Comparison of ENCODE assay signal across 14 cellular contexts in the genomic region with DNA sequence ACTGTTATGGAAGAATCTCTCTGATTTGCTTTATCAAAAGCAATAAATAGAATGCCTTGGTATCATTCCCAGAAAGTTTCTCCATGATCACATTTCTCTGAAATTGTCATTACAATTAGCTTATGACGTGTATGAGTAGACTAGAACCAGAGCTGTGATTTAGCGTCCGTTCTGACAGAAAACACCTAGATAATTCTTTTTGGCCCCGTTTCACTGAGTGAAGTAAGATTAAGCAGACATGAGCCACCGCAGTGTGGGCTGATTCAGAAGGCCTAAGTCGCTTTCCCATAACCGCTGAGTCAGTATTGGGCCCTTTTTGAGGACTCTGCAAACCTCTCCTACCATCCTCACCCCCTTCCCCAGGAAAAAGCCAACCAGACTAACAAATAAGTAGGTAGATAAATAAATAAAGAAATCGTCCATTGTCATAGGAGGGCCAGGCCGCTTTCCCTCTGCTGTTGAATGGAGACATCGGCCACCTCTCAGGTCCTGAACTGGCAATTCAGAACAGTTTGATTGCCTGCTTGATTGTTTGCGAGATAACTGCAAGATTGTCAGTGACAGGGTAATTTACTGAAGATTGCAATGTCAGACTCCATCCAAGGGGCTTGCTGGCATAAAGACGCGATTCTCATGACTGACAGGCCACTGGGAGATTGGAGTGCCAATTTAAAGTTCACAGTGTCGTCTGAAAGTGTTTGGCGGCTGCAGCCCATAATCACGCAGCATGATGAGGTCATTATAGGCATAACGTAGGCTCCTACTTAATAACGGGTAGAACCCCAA.
"Had no signal": no experiment of that assay in that cellular context is flagged by ENCODE, and none has a peak within 500 bp of the region (broad histone marks: within the 10 kb centered on the region; RNA-seq: fewer than 3 reads in every experiment).

No MANE protein-coding gene starts in this region.

- H3K9me3 ChIP-seq: breast epithelium, left lung, thyroid gland had no signal

- DNase-seq: activated CD4-positive, alpha-beta T cell treated with anti-CD3 and anti-CD28 coated beads for 48 hours; activated CD8-positive, alpha-beta T cell treated with anti-CD3 and anti-CD28 coated beads for 36 hours; activated gamma-delta T cell treated with Interleukin-2 at 50 U/mL for 16 hours; activated T-cell treated with anti-CD3 and anti-CD28 coated beads, Interleukin-2, amount 50 U/mL, for 72 hours; hippocampal formation; left lung; mesenchymal stem cell; stimulated activated CD4-positive, alpha-beta T cell treated with anti-CD3 and anti-CD28 coated beads, Interleukin-2, amount 100 ng/mL, for 48 hours; stimulated activated naive B cell treated with anti-CD40 and anti-IgM and Interleukin-4, amounts not matched to agents 10 μg/mL and 1 μg/mL and 100 μg/mL, for 72 hours; T-helper 17 cell had no signal

- H3K36me3 ChIP-seq: breast epithelium, left lung, thyroid gland had no signal

- H3K27ac ChIP-seq: breast epithelium, left lung had no signal

- ATAC-seq: activated CD8-positive, alpha-beta T cell treated with anti-CD3 and anti-CD28 coated beads for 36 hours; activated T-cell treated with anti-CD3 and anti-CD28 coated beads, Interleukin-2, amount 50 U/mL, for 72 hours; left lung; natural killer cell treated with Interleukin-12 subunit alpha and Interleukin-12 subunit beta and Interleukin-15 and Interleukin-18, amount 100 ng/mL, for 72 hours; stimulated activated naive B cell treated with anti-CD40 and anti-IgM and Interleukin-4, amounts not matched to agents 10 μg/mL and 1 μg/mL and 100 μg/mL, for 72 hours; T-helper 17 cell; WTC11 had no signal

- H3K4me1 ChIP-seq: breast epithelium, left lung had no signal

- H3K4me3 ChIP-seq: breast epithelium, left lung, thyroid gland had no signal
